Comparison of ENCODE assay signal across 16 cellular contexts in genomic region chr3:44184319-44184953, GRCh38. TPM values are rescaled to one million over a fixed set of nuclear protein-coding genes. Genes with fewer than 3 reads are reported as not detected.
DNase-seq lines count a peak whose midpoint lies in the region; ATAC-seq and TF ChIP-seq lines count a peak whose summit lies in the region.
"Had no signal": no experiment of that assay in that cellular context is flagged by ENCODE, and none has a peak within 500 bp of the region (broad histone marks: within the 10 kb centered on the region; RNA-seq: fewer than 3 reads in every experiment).

No MANE protein-coding gene starts in this region.

- H4K20me1 ChIP-seq in BLaER1 treated with 17β-estradiol and CSF1 and Interleukin-3, amounts not matched to agents 10 nM and 100 nM: no peaks in the 10 kb centered on the region
- H4K20me1 ChIP-seq in hepatocyte (ENCODE audit: insufficient read depth, poor library complexity, severe bottlenecking): no peaks in the 10 kb centered on the region

- H3K27ac Mint-ChIP-seq in mesothelial cell of epicardium: no peak overlapping the region
- no peak overlapping the region for H3K27ac Mint-ChIP-seq in osteocyte (ENCODE audit: unreplicated experiment)
- H3K27ac Mint-ChIP-seq: CD8-positive, alpha-beta memory T cell; nephron progenitor cell had no signal

- peak overlapping the region; percentile 68 to 90 (median 84) for H3K4me2 ChIP-seq in BLaER1 treated with 17β-estradiol and CSF1 and Interleukin-3, amounts not matched to agents 10 nM and 100 nM
- no peak overlapping the region for H3K4me2 ChIP-seq in hepatocyte

- peaks cover 20 to 64% (median 59%) of the 10 kb centered on the region in 10 experiments for H3K4me1 ChIP-seq in BLaER1 treated with 17β-estradiol and CSF1 and Interleukin-3, amounts not matched to agents 10 nM and 100 nM
- H3K4me1 ChIP-seq in SJCRH30 (0 out of 2 replicates have a peak, but pooled peaks cover 3% of the 10 kb centered on the region), hepatocyte (ENCODE audit: insufficient read depth) (no peaks in the 10 kb centered on the region)

- H3K36me3 Mint-ChIP-seq in mesothelial cell of epicardium (no peaks in the 10 kb centered on the region), osteocyte (ENCODE audit: unreplicated experiment) (no peaks in the 10 kb centered on the region)

- 76% methylated on average over 14 of the region's 14 CpGs for WGBS in hepatocyte (ENCODE audit: low lambda C conversion rate, missing lambda C conversion rate)

- ATAC-seq in GM21723 (IDR thresholded peaks at IDR 0.05; ENCODE audit: unreplicated experiment) (peak; percentile 61), HG02870 (IDR thresholded peaks at IDR 0.05; ENCODE audit: unreplicated experiment) (no peak)

- H2AFZ ChIP-seq in hepatocyte: no peak overlapping the region

- H3K79me2 ChIP-seq in hepatocyte: no peaks in the 10 kb centered on the region

- no peaks in the 10 kb centered on the region for H3K9me3 Mint-ChIP-seq in mesothelial cell of epicardium
- H3K9me3 Mint-ChIP-seq in osteocyte (ENCODE audit: unreplicated experiment): no peaks in the 10 kb centered on the region
- H3K9me3 Mint-ChIP-seq: CD8-positive, alpha-beta memory T cell; nephron progenitor cell had no signal

- H3K4me3 ChIP-seq in BLaER1 treated with 17β-estradiol and CSF1 and Interleukin-3, amounts not matched to agents 10 nM and 100 nM: peak overlapping the region in 5 of 10 experiments; percentile 32 to 42 (median 35); a peak in 5 of 20 replicates
- H3K4me3 ChIP-seq in SJCRH30 (peak overlapping the region; percentile 15; the same call in 1 of the 2 replicates), hepatocyte (no peak overlapping the region)

- H3K9me2 ChIP-seq in hepatocyte (replicated peaks; ENCODE audit: insufficient read depth): no peaks in the 10 kb centered on the region

- H3K4me1 Mint-ChIP-seq in mesothelial cell of epicardium: no peaks in the 10 kb centered on the region
- H3K4me1 Mint-ChIP-seq in osteocyte (ENCODE audit: unreplicated experiment): peaks cover 2% of the 10 kb centered on the region
- H3K4me1 Mint-ChIP-seq: nephron progenitor cell had no signal

- no peaks in the 10 kb centered on the region for H3K27me3 ChIP-seq in BLaER1 treated with 17β-estradiol and CSF1 and Interleukin-3, amounts not matched to agents 10 nM and 100 nM
- H3K27me3 ChIP-seq in SJCRH30 (no peaks in the 10 kb centered on the region), hepatocyte (no peaks in the 10 kb centered on the region)

- H3K27me3 Mint-ChIP-seq in mesothelial cell of epicardium (ENCODE audit: low read depth) (peaks cover 46% of the 10 kb centered on the region), osteocyte (ENCODE audit: unreplicated experiment) (peaks cover 45% of the 10 kb centered on the region)

- H3K9me3 ChIP-seq in BLaER1 treated with 17β-estradiol and CSF1 and Interleukin-3, amounts not matched to agents 10 nM and 100 nM (replicated peaks in 1 of 11): peaks cover 0 to 24% (median 11%) of the 10 kb centered on the region in 11 experiments; a peak in 13 of 22 replicates
- H3K9me3 ChIP-seq in SJCRH30 (replicated peaks): no peaks in the 10 kb centered on the region
- H3K9me3 ChIP-seq in hepatocyte (ENCODE audit: low read depth): no peaks in the 10 kb centered on the region

- no peaks in the 10 kb centered on the region for H3K36me3 ChIP-seq in BLaER1 treated with 17β-estradiol and CSF1 and Interleukin-3, amounts not matched to agents 10 nM and 100 nM
- no peaks in the 10 kb centered on the region for H3K36me3 ChIP-seq in SJCRH30
- H3K36me3 ChIP-seq in hepatocyte (replicated peaks; ENCODE audit: insufficient read depth, low read depth): no peaks in the 10 kb centered on the region

- TF ChIP-seq CTCF in mesothelial cell of epicardium (IDR thresholded peaks at IDR 0.05; ENCODE audit: unreplicated experiment): no peak
- TF ChIP-seq CTCF in osteocyte (IDR thresholded peaks at IDR 0.05): no peak
- no peak for TF ChIP-seq CTCF in hepatocyte (IDR thresholded peaks at IDR 0.05; ENCODE audit: poor library complexity)

- peak overlapping the region in 5 of 11 experiments; percentile 9 to 45 (median 37); a peak in 7 of 22 replicates for H3K9ac ChIP-seq in BLaER1 treated with 17β-estradiol and CSF1 and Interleukin-3, amounts not matched to agents 10 nM and 100 nM

- peak overlapping the region in 7 of 11 experiments; percentile 40 to 72 (median 46); a peak in 13 of 22 replicates for H3K27ac ChIP-seq in BLaER1 treated with 17β-estradiol and CSF1 and Interleukin-3, amounts not matched to agents 10 nM and 100 nM
- H3K27ac ChIP-seq in SJCRH30 (no peak overlapping the region), hepatocyte (no peak overlapping the region)

- DNase-seq in SJCRH30: peak; percentile 4 to 33
- peak; percentile 10 for DNase-seq in iPS-NIHi11 (ENCODE audit: low spot score)
- DNase-seq in mesothelial cell of epicardium (ENCODE audit: low spot score in 2 of 2, unreplicated experiment in 2 of 2): no peak
- no peak for DNase-seq in osteocyte (ENCODE audit: extremely low spot score, unreplicated experiment)
- no peak for DNase-seq in hepatocyte (ENCODE audit: low spot score)
- DNase-seq: activated T-cell treated with anti-CD3 and anti-CD28 coated beads, Interleukin-2, amount 50 U/mL, for 1 hour; CD8-positive, alpha-beta memory T cell; nephron progenitor cell; stimulated activated CD4-positive, alpha-beta T cell treated with anti-CD3 and anti-CD28 coated beads, Interleukin-12 subunit alpha, Interleukin-12 subunit beta, amount 100 ng/mL, for 4 hours had no signal

- H3K4me3 Mint-ChIP-seq in mesothelial cell of epicardium: no peak overlapping the region
- no peak overlapping the region for H3K4me3 Mint-ChIP-seq in osteocyte (ENCODE audit: unreplicated experiment)
- H3K4me3 Mint-ChIP-seq: nephron progenitor cell had no signal

RNA-seq across cellular contexts. Expression of gene TOPAZ1, which starts 57.2 kb away (rescaled TPM):
- total RNA-seq in SJCRH30 (2014; rRNA removed; shearing (Covaris generic)): 0.10 and 0.12 TPM in 2 replicates
- total RNA-seq in mesothelial cell of epicardium (not detected in 3 replicates), osteocyte (not detected in 2 replicates), hepatocyte (not detected in 2 replicates)
- polyA plus RNA-seq in hepatocyte: not detected in 2 replicates
- total RNA-seq: CD8-positive, alpha-beta memory T cell; epithelial cell of proximal tubule; MCF 10A; RPMI7951 had no signal
- polyA plus RNA-seq: CD8-positive, alpha-beta memory T cell; keratinocyte had no signal

Comparison
In these comparisons a context has a peak if more than half of its experiments do, and no peak if none do; other contexts are left out.
1. H3K27ac ChIP-seq: peak in BLaER1 treated with 17β-estradiol and CSF1 and Interleukin-3, amounts not matched to agents 10 nM and 100 nM (7 of 11); none in SJCRH30 (single experiment) and hepatocyte (single experiment).
2. DNase-seq: peak in SJCRH30 (2 of 2) and iPS-NIHi11 (single experiment); none in mesothelial cell of epicardium (0 of 2), osteocyte (single experiment) and hepatocyte (single experiment).